In genomic region chr1:1006305-1007159, GRCh38 we compare ENCODE assay signal across 17 cellular contexts. TPM values are rescaled to one million over a fixed set of nuclear protein-coding genes. Genes with fewer than 3 reads are reported as not detected.
DNase-seq lines count a peak whose midpoint lies in the region; ATAC-seq and TF ChIP-seq lines count a peak whose summit lies in the region.
"Had no signal": no experiment of that assay in that cellular context is flagged by ENCODE, and none has a peak within 500 bp of the region (broad histone marks: within the 10 kb centered on the region; RNA-seq: fewer than 3 reads in every experiment).

No MANE protein-coding gene starts in this region.

- H3K9me3 ChIP-seq in HUES6 (ENCODE audit: control insufficient read depth, insufficient read depth, low read depth, low read length): no peaks in the 10 kb centered on the region
- no peaks in the 10 kb centered on the region for H3K9me3 ChIP-seq in colonic mucosa
- no peaks in the 10 kb centered on the region for H3K9me3 ChIP-seq in mucosa of rectum (ENCODE audit: control insufficient read depth in 2 of 2, low read length in 2 of 2)

- H3K9ac ChIP-seq in HUES6 (ENCODE audit: low read length) (peak overlapping the region; percentile 48), colonic mucosa (ENCODE audit: low read depth in 2 of 2, low read length in 2 of 2) (peak overlapping the region in 1 of 2 donors; percentile 61), mucosa of rectum (ENCODE audit: low read depth in 1 of 2, low read length in 2 of 2) (peak overlapping the region in 1 of 2 donors; percentile 52)

- ATAC-seq in GM21723 (IDR thresholded peaks at IDR 0.05; ENCODE audit: unreplicated experiment) (no peak), GM21619 (IDR thresholded peaks at IDR 0.05; ENCODE audit: unreplicated experiment) (no peak)
- ATAC-seq in activated CD4-positive, CD25-positive, alpha-beta regulatory T cell treated with anti-CD3 and anti-CD28 coated beads, Interleukin-2, amount 50 U/mL, for 24 hours: no peak
- ATAC-seq: activated CD8-positive, alpha-beta T cell treated with anti-CD3 and anti-CD28 coated beads for 36 hours; GM12878 had no signal

- H3K27me3 ChIP-seq in HUES6 (ENCODE audit: control insufficient read depth, insufficient read depth, low read length) (peaks cover 28% of the 10 kb centered on the region), colonic mucosa (no peaks in the 10 kb centered on the region), mucosa of rectum (ENCODE audit: control insufficient read depth in 2 of 2, insufficient read depth in 2 of 2, low read length in 2 of 2) (peaks cover 7 to 10% of the 10 kb centered on the region in 2 donors)

- H3K4me3 ChIP-seq in HUES6 (ENCODE audit: low read depth, low read length): no peak overlapping the region
- no peak overlapping the region for H3K4me3 ChIP-seq in colonic mucosa
- peak overlapping the region; percentile 31 to 53 for H3K4me3 ChIP-seq in mucosa of rectum (ENCODE audit: low read length in 2 of 2)
- H3K4me3 ChIP-seq: GM12878 had no signal

- intact Hi-C loops in colonic mucosa (cut with DNase I): no loop called here

- H3K27ac ChIP-seq in C4-2B: peak overlapping the region; percentile 68
- no peak overlapping the region for H3K27ac ChIP-seq in HUES6 (ENCODE audit: low read depth, low read length)
- H3K27ac ChIP-seq in colonic mucosa: peak overlapping the region; percentile 34
- peak overlapping the region; percentile 83 to 85 for H3K27ac ChIP-seq in mucosa of rectum (ENCODE audit: low read depth in 2 of 2, low read length in 2 of 2)

- TF ChIP-seq CTCF in C4-2B (conservative IDR thresholded peaks at IDR 0.05): no peak
- no peak for TF ChIP-seq CTCF in colonic mucosa (IDR thresholded peaks at IDR 0.05)
- TF ChIP-seq CTCF in GM10266 (IDR thresholded peaks at IDR 0.05; ENCODE audit: control insufficient read depth, insufficient read depth, low read depth, missing control alignments): no peak

- no peaks in the 10 kb centered on the region for H3K36me3 ChIP-seq in HUES6 (ENCODE audit: control insufficient read depth, insufficient read depth, low read length)
- no peaks in the 10 kb centered on the region for H3K36me3 ChIP-seq in colonic mucosa
- H3K36me3 ChIP-seq in mucosa of rectum (ENCODE audit: control insufficient read depth in 2 of 2, insufficient read depth in 2 of 2, low read length in 2 of 2): no peaks in the 10 kb centered on the region

- H3K4me1 ChIP-seq in HUES6 (ENCODE audit: control insufficient read depth, insufficient read depth, low read length) (peaks cover 35% of the 10 kb centered on the region), colonic mucosa (peaks cover 17% of the 10 kb centered on the region), mucosa of rectum (ENCODE audit: control insufficient read depth in 2 of 2, insufficient read depth in 2 of 2, low read length in 2 of 2) (peaks cover 19 to 24% of the 10 kb centered on the region in 2 donors)

- DNase-seq in colonic mucosa (peak; percentile 90), GM10266 (ENCODE audit: extremely low spot score) (no peak)
- DNase-seq: activated CD8-positive, alpha-beta T cell treated with anti-CD3 and anti-CD28 coated beads for 36 hours; activated naive CD4-positive, alpha-beta T cell treated with Interleukin-2 at 50 U/mL for 16 hours; DND-41; hippocampal formation; NCI-H2171 treated with DMSO at 0.1 percent for 48 hours; stimulated activated CD4-positive, alpha-beta T cell treated with anti-CD3 and anti-CD28 coated beads, Interleukin-4, amount 100 ng/mL, for 1 hour; stimulated activated naive CD4-positive, alpha-beta T cell had no signal

RNA-seq across cellular contexts. Expression of gene HES4, which starts 6.6 kb away (rescaled TPM):
- total RNA-seq in colonic mucosa: 10 to 100 TPM; 30.5 to 47.3 TPM

RNA-seq across cellular contexts. Expression of gene ISG15, which starts 6.8 kb away (rescaled TPM):
- 10 to 100 TPM; 21.9 to 25.2 TPM for total RNA-seq in colonic mucosa

RNA-seq across cellular contexts. Expression of gene AGRN, which starts 13.4 kb away (rescaled TPM):
- 100 to 1,000 TPM in 1 of 2 donors, 10 to 100 TPM in 1; 68.1 to 106 TPM for total RNA-seq in colonic mucosa

RNA-seq across cellular contexts. Expression of gene PERM1, which starts 24.6 kb away (rescaled TPM):
- total RNA-seq in colonic mucosa: not detected
- total RNA-seq: activated CD8-positive, alpha-beta T cell treated with anti-CD3 and anti-CD28 coated beads for 36 hours; GM12878; MCF 10A had no signal

RNA-seq across cellular contexts. Expression of gene PLEKHN1, which starts 40.2 kb away (rescaled TPM):
- under 1 TPM; 0.61 to 0.64 TPM for total RNA-seq in colonic mucosa

Comparison
In these comparisons a context has a peak if more than half of its experiments do, and no peak if none do; other contexts are left out.
1. H3K4me3 ChIP-seq: peak in mucosa of rectum (2 of 2); none in HUES6 (single experiment) and colonic mucosa (single experiment).